1 cellular context compared by ENCODE assay signal in genomic region chrX:338836-339400, GRCh38.
A peak's percentile ranks its signal among the peaks of the same experiment; 100 is the strongest.
TF ChIP-seq lines count a peak whose summit lies in the region.

No MANE protein-coding gene starts in this region.

TF ChIP-seq in H1, 55 proteins besides CTCF, POLR2A, EP300 and RAD21:
- no peak for TF ChIP-seq GABPA (IDR thresholded peaks at IDR 0.05; ENCODE audit: borderline replicate concordance, insufficient read depth, low read length)
- TF ChIP-seq EGR1 (IDR thresholded peaks at IDR 0.05; ENCODE audit: borderline replicate concordance, low read depth, low read length) = peak; percentile 66; the same call in 1 of the 2 replicates
